ENCODE assay signal across 21 cellular contexts in the genomic region with DNA sequence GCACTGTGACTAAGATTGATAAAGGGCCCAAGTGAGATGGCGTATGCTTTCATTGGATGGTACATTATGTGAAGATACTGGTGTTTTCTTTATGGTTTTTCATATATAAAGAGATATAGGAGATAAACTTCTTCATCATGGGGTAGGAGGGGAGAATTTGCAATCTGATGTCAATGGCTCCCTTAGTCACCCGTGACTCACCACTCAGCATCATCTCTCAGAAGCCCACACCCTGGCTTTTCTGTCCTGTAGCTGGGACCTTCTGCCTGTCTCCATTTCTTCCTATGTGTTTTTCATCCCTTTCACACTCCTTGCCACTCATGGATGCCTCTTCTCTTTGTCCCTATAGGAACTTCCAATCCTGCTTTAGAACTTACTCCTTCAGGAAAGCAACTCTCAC.
"Had no signal": no experiment of that assay in that cellular context is flagged by ENCODE, and none has a peak within 500 bp of the region (broad histone marks: within the 10 kb centered on the region; RNA-seq: fewer than 3 reads in every experiment).

No MANE protein-coding gene starts in this region.

- H3K36me3 Mint-ChIP-seq: activated naive CD4-positive, alpha-beta T cell treated with anti-CD3 and anti-CD28 coated beads, Interleukin-2, amount 50 U/mL, for 24 hours; memory B cell; WTC11 had no signal

- H3K4me1 Mint-ChIP-seq: activated naive CD4-positive, alpha-beta T cell treated with anti-CD3 and anti-CD28 coated beads, Interleukin-2, amount 50 U/mL, for 24 hours; memory B cell had no signal

- H3K27me3 Mint-ChIP-seq: effector memory CD8-positive, alpha-beta T cell; stimulated activated naive CD8-positive, alpha-beta T cell treated with anti-CD3 and anti-CD28 coated beads, Interleukin-15, Interleukin-2, amounts not matched to agents 100 ng/mL and 50 ng/mL, for 24 hours had no signal

- DNase-seq: activated CD4-positive, alpha-beta T cell treated with anti-CD3 and anti-CD28 coated beads, Interleukin-2, amount 50 U/mL, for 4 hours; activated effector memory CD4-positive, alpha-beta T cell treated with Interleukin-2 at 50 U/mL for 16 hours; activated T-cell treated with anti-CD3 and anti-CD28 coated beads, Interleukin-2, amount 50 U/mL, for 1 hour; amniotic stem cell; body of pancreas; cerebellar nuclear complex; effector memory CD8-positive, alpha-beta T cell; heart left ventricle; left lung; stimulated activated CD4-positive, alpha-beta T cell treated with anti-CD3 and anti-CD28 coated beads, Interleukin-2, amount 100 ng/mL, for 48 hours; stimulated activated CD8-positive, alpha-beta memory T cell treated with anti-CD3 and anti-CD28 coated beads, Interleukin-4, amount 100 ng/mL, for 48 hours; T-helper 1 cell; testis; upper lobe of right lung had no signal

- H3K27me3 ChIP-seq: body of pancreas, left lung, testis, upper lobe of right lung had no signal

- H3K9me3 Mint-ChIP-seq: dendritic cell treated with granulocyte-macrophage colony-stimulating factor and Interleukin-4, amounts not matched to agents 40 ng/mL and 50 ng/mL, for 4 days; memory B cell; stimulated activated naive CD8-positive, alpha-beta T cell treated with anti-CD3 and anti-CD28 coated beads, Interleukin-15, Interleukin-2, amounts not matched to agents 100 ng/mL and 50 ng/mL, for 24 hours had no signal

- ATAC-seq: body of pancreas; effector memory CD8-positive, alpha-beta T cell; heart left ventricle; left lung; sciatic nerve; upper lobe of right lung; WTC11 had no signal

- H3K4me1 ChIP-seq: left lung, upper lobe of right lung had no signal

- H3K4me3 Mint-ChIP-seq: activated naive CD4-positive, alpha-beta T cell treated with anti-CD3 and anti-CD28 coated beads, Interleukin-2, amount 50 U/mL, for 24 hours; dendritic cell treated with granulocyte-macrophage colony-stimulating factor and Interleukin-4, amounts not matched to agents 40 ng/mL and 50 ng/mL, for 4 days; effector memory CD8-positive, alpha-beta T cell; memory B cell; neural crest cell; stimulated activated naive CD8-positive, alpha-beta T cell treated with anti-CD3 and anti-CD28 coated beads, Interleukin-15, Interleukin-2, amounts not matched to agents 100 ng/mL and 50 ng/mL, for 24 hours; WTC11 had no signal

- H3K9me3 ChIP-seq: body of pancreas, left lung, testis, upper lobe of right lung had no signal

- H3K27ac ChIP-seq: body of pancreas, heart left ventricle, left lung, testis, upper lobe of right lung had no signal

- H3K27ac Mint-ChIP-seq: activated naive CD4-positive, alpha-beta T cell treated with anti-CD3 and anti-CD28 coated beads, Interleukin-2, amount 50 U/mL, for 24 hours; dendritic cell treated with granulocyte-macrophage colony-stimulating factor and Interleukin-4, amounts not matched to agents 40 ng/mL and 50 ng/mL, for 4 days; effector memory CD8-positive, alpha-beta T cell; memory B cell; stimulated activated naive CD8-positive, alpha-beta T cell treated with anti-CD3 and anti-CD28 coated beads, Interleukin-15, Interleukin-2, amounts not matched to agents 100 ng/mL and 50 ng/mL, for 24 hours; WTC11 had no signal

- H3K4me3 ChIP-seq: body of pancreas, heart left ventricle, left lung, testis, upper lobe of right lung had no signal

- H3K36me3 ChIP-seq: heart left ventricle, left lung, upper lobe of right lung had no signal
